In the genomic region with DNA sequence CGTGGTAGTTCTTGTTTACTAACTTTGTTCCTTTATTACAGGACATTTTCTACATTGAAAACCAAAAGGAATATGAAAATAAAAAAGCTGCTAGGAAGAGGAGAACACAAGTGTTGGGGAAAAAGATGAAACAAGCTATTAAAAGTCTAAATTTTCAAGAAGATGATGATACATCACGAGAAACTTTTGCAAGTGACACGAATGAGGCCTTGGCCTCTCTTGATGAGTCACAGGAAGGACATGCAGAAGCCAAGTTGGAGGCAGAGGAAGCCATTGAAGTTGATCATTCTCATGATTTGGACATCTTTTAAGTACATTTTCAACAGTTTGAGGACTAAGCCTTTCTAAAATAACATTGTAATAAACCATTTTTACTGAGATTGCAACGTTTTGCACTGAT, we compare ENCODE assay signal across 2 cellular contexts.
A peak's percentile ranks its signal among the peaks of the same experiment; 100 is the strongest.
TF ChIP-seq lines count a peak whose summit lies in the region.

No MANE protein-coding gene starts in this region.

TF ChIP-seq in HepG2, 621 proteins besides CTCF, POLR2A, EP300 and RAD21 (continues in another document):
- TF ChIP-seq NKX3-1 (CRISPR knock-in tag; IDR thresholded peaks at IDR 0.05) (no peak), HNRNPUL1 (IDR thresholded peaks at IDR 0.05; ENCODE audit: low read depth, low read length) (no peak), RARG (CRISPR knock-in tag; IDR thresholded peaks at IDR 0.05; ENCODE audit: low read depth) (no peak), MATR3 (CRISPR knock-in tag; IDR thresholded peaks at IDR 0.05) (no peak), ZNF383 (CRISPR knock-in tag; IDR thresholded peaks at IDR 0.05; ENCODE audit: borderline replicate concordance) (no peak), HNF4G (IDR thresholded peaks at IDR 0.05; ENCODE audit: borderline replicate concordance, low read depth, low read length) (no peak), HNF4G (CRISPR knock-in tag; IDR thresholded peaks at IDR 0.05; ENCODE audit: borderline replicate concordance, low read depth) (no peak), ZNF558 (CRISPR knock-in tag; IDR thresholded peaks at IDR 0.05; ENCODE audit: borderline replicate concordance) (no peak), RARA (CRISPR knock-in tag; IDR thresholded peaks at IDR 0.05) (0 out of 2 replicates have a peak, but pooled peaks have one; percentile 32), ZBTB38 (CRISPR knock-in tag; IDR thresholded peaks at IDR 0.05) (no peak), ZNF296 (CRISPR knock-in tag; conservative IDR thresholded peaks at IDR 0.05) (no peak), KDM3A (CRISPR knock-in tag; IDR thresholded peaks at IDR 0.05; ENCODE audit: low read depth) (no peak), NCOA1 (CRISPR knock-in tag; IDR thresholded peaks at IDR 0.05) (no peak), GFI1 (CRISPR knock-in tag; IDR thresholded peaks at IDR 0.05; ENCODE audit: borderline replicate concordance) (no peak), FOSL2 (CRISPR knock-in tag; IDR thresholded peaks at IDR 0.05) (peak; percentile 91)
- TF ChIP-seq, protein P1, sequence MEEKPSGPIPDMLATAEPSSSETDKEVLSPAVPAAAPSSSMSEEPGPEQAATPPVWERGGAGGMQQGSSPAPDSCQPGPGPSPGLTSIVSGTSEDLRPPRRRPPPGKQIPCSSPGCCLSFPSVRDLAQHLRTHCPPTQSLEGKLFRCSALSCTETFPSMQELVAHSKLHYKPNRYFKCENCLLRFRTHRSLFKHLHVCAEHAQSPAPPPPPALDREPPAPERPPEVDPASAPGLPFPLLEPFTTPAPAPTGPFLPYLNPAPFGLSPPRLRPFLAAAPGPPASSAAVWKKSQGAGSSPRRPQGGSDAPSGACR (CRISPR knock-in tag; IDR thresholded peaks at IDR 0.05), result no peak
- TF ChIP-seq, protein P2, sequence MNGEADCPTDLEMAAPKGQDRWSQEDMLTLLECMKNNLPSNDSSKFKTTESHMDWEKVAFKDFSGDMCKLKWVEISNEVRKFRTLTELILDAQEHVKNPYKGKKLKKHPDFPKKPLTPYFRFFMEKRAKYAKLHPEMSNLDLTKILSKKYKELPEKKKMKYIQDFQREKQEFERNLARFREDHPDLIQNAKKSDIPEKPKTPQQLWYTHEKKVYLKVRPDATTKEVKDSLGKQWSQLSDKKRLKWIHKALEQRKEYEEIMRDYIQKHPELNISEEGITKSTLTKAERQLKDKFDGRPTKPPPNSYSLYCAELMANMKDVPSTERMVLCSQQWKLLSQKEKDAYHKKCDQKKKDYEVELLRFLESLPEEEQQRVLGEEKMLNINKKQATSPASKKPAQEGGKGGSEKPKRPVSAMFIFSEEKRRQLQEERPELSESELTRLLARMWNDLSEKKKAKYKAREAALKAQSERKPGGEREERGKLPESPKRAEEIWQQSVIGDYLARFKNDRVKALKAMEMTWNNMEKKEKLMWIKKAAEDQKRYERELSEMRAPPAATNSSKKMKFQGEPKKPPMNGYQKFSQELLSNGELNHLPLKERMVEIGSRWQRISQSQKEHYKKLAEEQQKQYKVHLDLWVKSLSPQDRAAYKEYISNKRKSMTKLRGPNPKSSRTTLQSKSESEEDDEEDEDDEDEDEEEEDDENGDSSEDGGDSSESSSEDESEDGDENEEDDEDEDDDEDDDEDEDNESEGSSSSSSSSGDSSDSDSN (CRISPR knock-in tag; IDR thresholded peaks at IDR 0.05), result no peak
- TF ChIP-seq, protein P3, sequence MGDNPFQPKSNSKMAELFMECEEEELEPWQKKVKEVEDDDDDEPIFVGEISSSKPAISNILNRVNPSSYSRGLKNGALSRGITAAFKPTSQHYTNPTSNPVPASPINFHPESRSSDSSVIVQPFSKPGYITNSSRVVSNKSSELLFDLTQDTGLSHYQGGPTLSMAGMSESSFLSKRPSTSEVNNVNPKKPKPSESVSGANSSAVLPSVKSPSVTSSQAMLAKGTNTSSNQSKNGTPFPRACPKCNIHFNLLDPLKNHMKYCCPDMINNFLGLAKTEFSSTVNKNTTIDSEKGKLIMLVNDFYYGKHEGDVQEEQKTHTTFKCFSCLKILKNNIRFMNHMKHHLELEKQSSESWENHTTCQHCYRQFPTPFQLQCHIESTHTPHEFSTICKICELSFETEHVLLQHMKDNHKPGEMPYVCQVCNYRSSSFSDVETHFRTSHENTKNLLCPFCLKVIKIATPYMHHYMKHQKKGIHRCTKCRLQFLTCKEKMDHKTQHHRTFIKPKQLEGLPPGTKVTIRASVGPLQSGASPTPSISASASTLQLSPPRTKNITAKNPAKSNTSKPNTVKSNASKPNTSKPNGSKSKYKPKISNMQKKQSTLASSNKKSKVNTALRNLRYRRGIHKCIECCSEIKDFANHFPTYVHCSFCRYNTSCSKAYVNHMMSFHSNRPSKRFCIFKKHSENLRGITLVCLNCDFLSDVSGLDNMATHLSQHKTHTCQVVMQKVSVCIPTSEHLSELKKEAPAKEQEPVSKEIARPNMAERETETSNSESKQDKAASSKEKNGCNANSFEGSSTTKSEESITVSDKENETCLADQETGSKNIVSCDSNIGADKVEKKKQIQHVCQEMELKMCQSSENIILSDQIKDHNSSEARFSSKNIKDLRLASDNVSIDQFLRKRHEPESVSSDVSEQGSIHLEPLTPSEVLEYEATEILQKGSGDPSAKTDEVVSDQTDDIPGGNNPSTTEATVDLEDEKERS (CRISPR knock-in tag; IDR thresholded peaks at IDR 0.05), result no peak
- TF ChIP-seq, protein P4, sequence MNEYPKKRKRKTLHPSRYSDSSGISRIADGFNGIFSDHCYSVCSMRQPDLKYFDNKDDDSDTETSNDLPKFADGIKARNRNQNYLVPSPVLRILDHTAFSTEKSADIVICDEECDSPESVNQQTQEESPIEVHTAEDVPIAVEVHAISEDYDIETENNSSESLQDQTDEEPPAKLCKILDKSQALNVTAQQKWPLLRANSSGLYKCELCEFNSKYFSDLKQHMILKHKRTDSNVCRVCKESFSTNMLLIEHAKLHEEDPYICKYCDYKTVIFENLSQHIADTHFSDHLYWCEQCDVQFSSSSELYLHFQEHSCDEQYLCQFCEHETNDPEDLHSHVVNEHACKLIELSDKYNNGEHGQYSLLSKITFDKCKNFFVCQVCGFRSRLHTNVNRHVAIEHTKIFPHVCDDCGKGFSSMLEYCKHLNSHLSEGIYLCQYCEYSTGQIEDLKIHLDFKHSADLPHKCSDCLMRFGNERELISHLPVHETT (CRISPR knock-in tag; conservative IDR thresholded peaks at IDR 0.05), result no peak

TF ChIP-seq in HEK293T, 16 proteins besides CTCF, POLR2A, EP300 and RAD21:
- no peak for TF ChIP-seq NFRKB (IDR thresholded peaks at IDR 0.05)
- no peak for TF ChIP-seq FOXA1 (IDR thresholded peaks at IDR 0.05)
- TF ChIP-seq ELF4 (IDR thresholded peaks at IDR 0.05), result no peak
- TF ChIP-seq, protein P5, sequence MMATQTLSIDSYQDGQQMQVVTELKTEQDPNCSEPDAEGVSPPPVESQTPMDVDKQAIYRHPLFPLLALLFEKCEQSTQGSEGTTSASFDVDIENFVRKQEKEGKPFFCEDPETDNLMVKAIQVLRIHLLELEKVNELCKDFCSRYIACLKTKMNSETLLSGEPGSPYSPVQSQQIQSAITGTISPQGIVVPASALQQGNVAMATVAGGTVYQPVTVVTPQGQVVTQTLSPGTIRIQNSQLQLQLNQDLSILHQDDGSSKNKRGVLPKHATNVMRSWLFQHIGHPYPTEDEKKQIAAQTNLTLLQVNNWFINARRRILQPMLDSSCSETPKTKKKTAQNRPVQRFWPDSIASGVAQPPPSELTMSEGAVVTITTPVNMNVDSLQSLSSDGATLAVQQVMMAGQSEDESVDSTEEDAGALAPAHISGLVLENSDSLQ (IDR thresholded peaks at IDR 0.05), result no peak
- TF ChIP-seq BHLHE40 (IDR thresholded peaks at IDR 0.05; ENCODE audit: borderline replicate concordance), result no peak
- no peak for TF ChIP-seq FOXM1 (IDR thresholded peaks at IDR 0.05; ENCODE audit: borderline replicate concordance)
- no peak for TF ChIP-seq ARNT (IDR thresholded peaks at IDR 0.05)
- TF ChIP-seq TARDBP (IDR thresholded peaks at IDR 0.05), result no peak
- TF ChIP-seq ZNF384 (IDR thresholded peaks at IDR 0.05), result no peak
- no peak for TF ChIP-seq FOXK2 (IDR thresholded peaks at IDR 0.05)
- TF ChIP-seq SUZ12 (IDR thresholded peaks at IDR 0.05), result no peak
- TF ChIP-seq L3MBTL2 (conservative IDR thresholded peaks at IDR 0.05), result no peak
- no peak for TF ChIP-seq SP1 (IDR thresholded peaks at IDR 0.05)
- no peak for TF ChIP-seq HDGF (IDR thresholded peaks at IDR 0.05; ENCODE audit: borderline replicate concordance)
- TF ChIP-seq LEF1 (IDR thresholded peaks at IDR 0.05; ENCODE audit: borderline replicate concordance), result no peak
- no peak for TF ChIP-seq CTBP1 (IDR thresholded peaks at IDR 0.05; ENCODE audit: borderline replicate concordance)
